ENCODE assay signal across 24 cellular contexts in genomic region chr15:62797171-62797570, GRCh38.
DNase-seq lines count a peak whose midpoint lies in the region; ATAC-seq, FAIRE-seq and TF ChIP-seq lines count a peak whose summit lies in the region.
"Had no signal": no experiment of that assay in that cellular context is flagged by ENCODE, and none has a peak within 500 bp of the region (broad histone marks: within the 10 kb centered on the region; RNA-seq: fewer than 3 reads in every experiment).

No MANE protein-coding gene starts in this region.

- no peak overlapping the region for H2BK120ac ChIP-seq in H9 (ENCODE audit: low read depth, low read length, poor library complexity, severe bottlenecking)
- no peak overlapping the region for H2BK120ac ChIP-seq in neuronal stem cell (ENCODE audit: low read depth, low read length)

- no peaks in the 10 kb centered on the region for H3K79me2 ChIP-seq in H9 (ENCODE audit: insufficient read depth, low read length)

- H3T11ph ChIP-seq in H9 (ENCODE audit: low read length), result no peak overlapping the region

- H2BK5ac ChIP-seq in H9 (ENCODE audit: insufficient read length, low read length) (no peak overlapping the region), neuronal stem cell (ENCODE audit: low read length) (peak overlapping the region; percentile 43)

- H3K27me3 ChIP-seq in CD4-positive, CD25-positive, alpha-beta regulatory T cell (ENCODE audit: control insufficient read depth, insufficient read depth, low read length), result no peaks in the 10 kb centered on the region
- H3K27me3 ChIP-seq in H9 (ENCODE audit: insufficient read depth, low read length), result no peaks in the 10 kb centered on the region
- H3K27me3 ChIP-seq in bronchial epithelial cell (ENCODE audit: control insufficient read depth, insufficient read depth, low read length), result no peaks in the 10 kb centered on the region
- no peaks in the 10 kb centered on the region for H3K27me3 ChIP-seq in neuronal stem cell (ENCODE audit: control insufficient read depth in 3 of 3, insufficient read depth in 3 of 3, low read depth in 1 of 3, low read length in 3 of 3)
- H3K27me3 ChIP-seq: BLaER1 had no signal

- ATAC-seq in CD4-positive, CD25-positive, alpha-beta regulatory T cell (ENCODE audit: low read depth in 2 of 2), result no peak

- no peak overlapping the region for H3K27ac ChIP-seq in CD4-positive, CD25-positive, alpha-beta regulatory T cell (ENCODE audit: insufficient read depth, low read length, poor library complexity, severe bottlenecking)
- H3K27ac ChIP-seq in H9 (ENCODE audit: insufficient read length, low read depth, low read length) (no peak overlapping the region), neuronal stem cell (replicated peaks; ENCODE audit: low read length) (no peak overlapping the region)
- H3K27ac ChIP-seq: BLaER1, GM23248, HL-60 had no signal

- H4K8ac ChIP-seq in H9 (replicated peaks; ENCODE audit: insufficient read length, low read depth, low read length) (no peak overlapping the region), neuronal stem cell (ENCODE audit: low read depth, low read length) (no peak overlapping the region)

- H3K9me3 Mint-ChIP-seq in CD4-positive, CD25-positive, alpha-beta regulatory T cell, result no peaks in the 10 kb centered on the region
- H3K9me3 Mint-ChIP-seq in H9 (no peaks in the 10 kb centered on the region), endothelial cell (ENCODE audit: unreplicated experiment) (no peaks in the 10 kb centered on the region)
- H3K9me3 Mint-ChIP-seq: CD4-positive, alpha-beta T cell; IgD-negative memory B cell had no signal

- H3K18ac ChIP-seq in H9 (ENCODE audit: insufficient read length, low read depth, low read length) (no peak overlapping the region), neuronal stem cell (ENCODE audit: low read length) (peak overlapping the region; percentile 86)

- no peaks in the 10 kb centered on the region for H4K20me1 ChIP-seq in H9 (ENCODE audit: control insufficient read depth, insufficient read depth, insufficient read length)
- H4K20me1 ChIP-seq: BLaER1 had no signal

- H3K56ac ChIP-seq in H9 (ENCODE audit: insufficient read length, low read depth, low read length), result no peak overlapping the region

- H2BK20ac ChIP-seq in H9 (ENCODE audit: low read depth, low read length, poor library complexity, severe bottlenecking), result no peak overlapping the region

- no peak overlapping the region for H3K4me3 Mint-ChIP-seq in CD4-positive, CD25-positive, alpha-beta regulatory T cell
- H3K4me3 Mint-ChIP-seq in H9 (no peak overlapping the region), endothelial cell (ENCODE audit: unreplicated experiment) (no peak overlapping the region)
- H3K4me3 Mint-ChIP-seq: CD4-positive, alpha-beta T cell had no signal

- H3K4me3 ChIP-seq in CD4-positive, CD25-positive, alpha-beta regulatory T cell (ENCODE audit: low read depth, low read length), result no peak overlapping the region
- H3K4me3 ChIP-seq in bronchial epithelial cell (ENCODE audit: low read depth, low read length) (no peak overlapping the region), neuronal stem cell (ENCODE audit: low read length in 2 of 2) (no peak overlapping the region)
- H3K4me3 ChIP-seq: BLaER1, GM23248 had no signal

- H2AFZ ChIP-seq in H9 (ENCODE audit: low read length), result no peak overlapping the region
- no peak overlapping the region for H2AFZ ChIP-seq in neuronal stem cell (ENCODE audit: low read length)
- H2AFZ ChIP-seq: GM23248 had no signal

- no peak overlapping the region for H2BK15ac ChIP-seq in H9 (ENCODE audit: low read depth, low read length)
- peak overlapping the region; percentile 63 for H2BK15ac ChIP-seq in neuronal stem cell (ENCODE audit: low read length)

- H3K23me2 ChIP-seq in H9 (ENCODE audit: insufficient read length, low read depth, low read length, poor library complexity, severe bottlenecking), result no peaks in the 10 kb centered on the region

- H3K4me2 ChIP-seq in H9 (ENCODE audit: insufficient read depth, insufficient read length, low read length) (no peak overlapping the region), neuronal stem cell (ENCODE audit: insufficient read depth, low read length, poor library complexity, severe bottlenecking) (no peak overlapping the region)
- H3K4me2 ChIP-seq: BLaER1 had no signal

- FAIRE-seq in bronchial epithelial cell (lab: Jason Lieb, UNC), result peak; percentile 95
- FAIRE-seq: A204.1, GM12892, GM19239 had no signal

- no peak for DNase-seq in CD4-positive, CD25-positive, alpha-beta regulatory T cell
- DNase-seq in H9 (no peak), bronchial epithelial cell (ENCODE audit: low read depth) (no peak), neuronal stem cell (ENCODE audit: low spot score) (no peak), nucleus accumbens (lab: John Stamatoyannopoulos, UW) (no peak), GM19240 (ENCODE audit: insufficient read length, low spot score) (no peak), endothelial cell (ENCODE audit: low spot score) (no peak)
- DNase-seq: CD4-positive, alpha-beta T cell; DND-41; GM23248; NCI-H1092; NCI-H1417 treated with DMSO at 0.1 percent for 48 hours; NCI-H1694 treated with DMSO at 0.1 percent for 48 hours; NCI-H2081; NCI-H2227 treated with DMSO at 0.1 percent for 48 hours; NCI-H526 treated with DMSO at 0.1 percent for 48 hours; Right ventricle myocardium superior; RPMI8226 had no signal

- H3K14ac ChIP-seq in H9 (ENCODE audit: insufficient read depth, low read length) (no peak overlapping the region), neuronal stem cell (ENCODE audit: low read length) (peak overlapping the region; percentile 14)

- H3K79me1 ChIP-seq in H9 (ENCODE audit: insufficient read depth, low read depth, low read length, poor library complexity, severe bottlenecking) (no peaks in the 10 kb centered on the region), neuronal stem cell (ENCODE audit: low read depth, low read length) (no peaks in the 10 kb centered on the region)

- no peak overlapping the region for H4K5ac ChIP-seq in H9 (ENCODE audit: insufficient read length, low read depth, low read length)

- no peaks in the 10 kb centered on the region for H3K4me1 Mint-ChIP-seq in CD4-positive, CD25-positive, alpha-beta regulatory T cell
- H3K4me1 Mint-ChIP-seq in H9 (peaks cover 42 to 44% of the 10 kb centered on the region in 2 experiments), endothelial cell (ENCODE audit: unreplicated experiment) (peaks cover 9% of the 10 kb centered on the region)
- H3K4me1 Mint-ChIP-seq: IgD-negative memory B cell had no signal

- peaks cover 6% of the 10 kb centered on the region for H3K27me3 Mint-ChIP-seq in CD4-positive, CD25-positive, alpha-beta regulatory T cell
- no peaks in the 10 kb centered on the region for H3K27me3 Mint-ChIP-seq in H9 (ENCODE audit: low read depth)
- H3K27me3 Mint-ChIP-seq in endothelial cell (ENCODE audit: unreplicated experiment), result peaks cover 4% of the 10 kb centered on the region

- no peak overlapping the region for H3K4ac ChIP-seq in H9 (ENCODE audit: low read depth, low read length)
- H3K4ac ChIP-seq in neuronal stem cell (ENCODE audit: low read length), result no peak overlapping the region

- no peak overlapping the region for H2AK5ac ChIP-seq in H9 (ENCODE audit: insufficient read length, low read length)
- peak overlapping the region; percentile 36 for H2AK5ac ChIP-seq in neuronal stem cell (ENCODE audit: low read depth, low read length)

- H2BK12ac ChIP-seq in H9 (ENCODE audit: insufficient read length, low read depth, low read length), result no peak overlapping the region
- H2BK12ac ChIP-seq in neuronal stem cell (ENCODE audit: low read length), result peak overlapping the region; percentile 52

- no peaks in the 10 kb centered on the region for H3K36me3 Mint-ChIP-seq in CD4-positive, CD25-positive, alpha-beta regulatory T cell
- H3K36me3 Mint-ChIP-seq in H9 (ENCODE audit: insufficient read depth in 1 of 3, low read depth in 3 of 3) (peaks cover 0 to 8% (median 4%) of the 10 kb centered on the region in 3 experiments; a peak in 4 of 7 replicates), endothelial cell (ENCODE audit: low read depth, unreplicated experiment) (peaks cover 11% of the 10 kb centered on the region)

- no peak overlapping the region for H3K23ac ChIP-seq in H9 (ENCODE audit: insufficient read length, low read depth, low read length)
- peak overlapping the region; percentile 22 for H3K23ac ChIP-seq in neuronal stem cell (ENCODE audit: low read depth, low read length, poor library complexity)

- no peaks in the 10 kb centered on the region for H3K36me3 ChIP-seq in CD4-positive, CD25-positive, alpha-beta regulatory T cell (ENCODE audit: control insufficient read depth, insufficient read depth, low read length)
- H3K36me3 ChIP-seq in bronchial epithelial cell (ENCODE audit: control insufficient read depth, insufficient read depth, low read length) (no peaks in the 10 kb centered on the region), neuronal stem cell (replicated peaks in 1 of 2; ENCODE audit: control insufficient read depth in 2 of 2, insufficient read depth in 2 of 2, low read length in 2 of 2) (peaks cover 0 to 6% of the 10 kb centered on the region in 2 donors)
- H3K36me3 ChIP-seq: BLaER1 had no signal

- H3K27ac Mint-ChIP-seq in CD4-positive, CD25-positive, alpha-beta regulatory T cell, result peak overlapping the region in 2 of 3 donors; percentile 22 to 72
- H3K27ac Mint-ChIP-seq in H9 (peak overlapping the region in 2 of 3 experiments; percentile 15 to 55; a peak in 3 of 7 replicates), endothelial cell (ENCODE audit: unreplicated experiment) (no peak overlapping the region)
- H3K27ac Mint-ChIP-seq: CD4-positive, alpha-beta T cell; IgD-negative memory B cell had no signal

- H4K91ac ChIP-seq in H9 (ENCODE audit: insufficient read length, low read depth, low read length) (no peak overlapping the region), neuronal stem cell (ENCODE audit: low read depth, low read length, poor library complexity) (no peak overlapping the region)

- H3K9me3 ChIP-seq in CD4-positive, CD25-positive, alpha-beta regulatory T cell (ENCODE audit: control insufficient read depth in 2 of 2, low read length in 2 of 2), result no peaks in the 10 kb centered on the region
- H3K9me3 ChIP-seq in H9 (ENCODE audit: control insufficient read depth, low read depth, low read length), result no peaks in the 10 kb centered on the region
- no peaks in the 10 kb centered on the region for H3K9me3 ChIP-seq in neuronal stem cell (replicated peaks in 1 of 2; ENCODE audit: control insufficient read depth in 2 of 2, insufficient read depth in 1 of 2, low read depth in 1 of 2, low read length in 2 of 2)
- H3K9me3 ChIP-seq: BLaER1 had no signal

- TF ChIP-seq CTCF in H9 (conservative IDR thresholded peaks at IDR 0.05) (no peak), bronchial epithelial cell (IDR thresholded peaks at IDR 0.05; ENCODE audit: insufficient read depth, low read length, severe bottlenecking) (no peak), endothelial cell (IDR thresholded peaks at IDR 0.05; ENCODE audit: unreplicated experiment) (no peak)

- H3K9ac ChIP-seq in H9 (ENCODE audit: extremely low read depth, insufficient read length, low read length) (no peak overlapping the region), neuronal stem cell (ENCODE audit: low read depth, low read length, poor library complexity) (no peak overlapping the region)
- H3K9ac ChIP-seq: BLaER1, GM23248 had no signal

- no CpG with 5 or more reads among the region's 15 CpGs for WGBS in H9 (ENCODE audit: extremely low coverage, insufficient read length, low lambda C conversion rate)
- WGBS in neuronal stem cell (ENCODE audit: extremely low coverage in 2 of 2, insufficient read length in 2 of 2, insufficient replicate concordance in 1 of 2), 2 donors, result no CpG with 5 or more reads among the region's 15 CpGs

- H3K4me1 ChIP-seq in CD4-positive, CD25-positive, alpha-beta regulatory T cell (ENCODE audit: control insufficient read depth, insufficient read depth, low read length, poor library complexity, severe bottlenecking), result no peaks in the 10 kb centered on the region
- no peaks in the 10 kb centered on the region for H3K4me1 ChIP-seq in H9 (ENCODE audit: insufficient read depth, low read length)
- peaks cover 0 to 24% of the 10 kb centered on the region in 2 donors for H3K4me1 ChIP-seq in neuronal stem cell (ENCODE audit: control insufficient read depth in 2 of 2, insufficient read depth in 1 of 2, low read depth in 1 of 2, low read length in 2 of 2)
